9 cellular contexts compared by ENCODE assay signal in genomic region chrX:136168929-136169735, GRCh38. TPM values are rescaled to one million over a fixed set of nuclear protein-coding genes. Genes with fewer than 3 reads are reported as not detected.
DNase-seq lines count a peak whose midpoint lies in the region; ATAC-seq and TF ChIP-seq lines count a peak whose summit lies in the region.
"Had no signal": no experiment of that assay in that cellular context is flagged by ENCODE, and none has a peak within 500 bp of the region (broad histone marks: within the 10 kb centered on the region; RNA-seq: fewer than 3 reads in every experiment).

No MANE protein-coding gene starts in this region.

- TF ChIP-seq CTCF in upper lobe of right lung (IDR thresholded peaks at IDR 0.05), result no peak

- ATAC-seq in upper lobe of right lung, result peak; percentile 54
- no peak for ATAC-seq in HG03378 (IDR thresholded peaks at IDR 0.05; ENCODE audit: unreplicated experiment)
- no peak for ATAC-seq in HG02678 (IDR thresholded peaks at IDR 0.05; ENCODE audit: unreplicated experiment)
- no peak for ATAC-seq in GM18861 (IDR thresholded peaks at IDR 0.05; ENCODE audit: unreplicated experiment)

- peaks cover 3% of the 10 kb centered on the region for H3K4me1 ChIP-seq in upper lobe of right lung

- intact Hi-C loops in upper lobe of right lung (cut with DNase I), result loop anchor here (5.0 kb wide), 1 partner anchor 43 kb away; no protein-coding TSS in a partner anchor

- H3K27ac ChIP-seq in upper lobe of right lung, result peak overlapping the region; percentile 65

- no peaks in the 10 kb centered on the region for H3K36me3 ChIP-seq in upper lobe of right lung

- DNase-seq in NCI-H1092 treated with DMSO at 0.1 percent for 48 hours (lab: John Stamatoyannopoulos, UW) (peak; percentile 11), NCI-H1092 (lab: John Stamatoyannopoulos, UW) (no peak), cerebellar cortex (ENCODE audit: low spot score) (peak; percentile 70), kidney glomerular epithelial cell (lab: John Stamatoyannopoulos, UW) (peak; percentile 96), upper lobe of right lung (no peak)
- DNase-seq: NCI-H345 had no signal

- H3K4me3 ChIP-seq in upper lobe of right lung, result no peak overlapping the region

- no peaks in the 10 kb centered on the region for H3K9me3 ChIP-seq in upper lobe of right lung

- no peaks in the 10 kb centered on the region for H3K27me3 ChIP-seq in upper lobe of right lung

RNA-seq across cellular contexts. Expression of gene FHL1, which starts 21.8 kb away (rescaled TPM):
- total RNA-seq in upper lobe of right lung, result 328 TPM

Comparison
In these comparisons a context has a peak if more than half of its experiments do, and no peak if none do; other contexts are left out.
1. DNase-seq: peak in NCI-H1092 treated with DMSO at 0.1 percent for 48 hours (single experiment), cerebellar cortex (single experiment) and kidney glomerular epithelial cell (single experiment); none in NCI-H1092 (single experiment) and upper lobe of right lung (single experiment).